ENCODE assay signal across 9 cellular contexts in the genomic region with DNA sequence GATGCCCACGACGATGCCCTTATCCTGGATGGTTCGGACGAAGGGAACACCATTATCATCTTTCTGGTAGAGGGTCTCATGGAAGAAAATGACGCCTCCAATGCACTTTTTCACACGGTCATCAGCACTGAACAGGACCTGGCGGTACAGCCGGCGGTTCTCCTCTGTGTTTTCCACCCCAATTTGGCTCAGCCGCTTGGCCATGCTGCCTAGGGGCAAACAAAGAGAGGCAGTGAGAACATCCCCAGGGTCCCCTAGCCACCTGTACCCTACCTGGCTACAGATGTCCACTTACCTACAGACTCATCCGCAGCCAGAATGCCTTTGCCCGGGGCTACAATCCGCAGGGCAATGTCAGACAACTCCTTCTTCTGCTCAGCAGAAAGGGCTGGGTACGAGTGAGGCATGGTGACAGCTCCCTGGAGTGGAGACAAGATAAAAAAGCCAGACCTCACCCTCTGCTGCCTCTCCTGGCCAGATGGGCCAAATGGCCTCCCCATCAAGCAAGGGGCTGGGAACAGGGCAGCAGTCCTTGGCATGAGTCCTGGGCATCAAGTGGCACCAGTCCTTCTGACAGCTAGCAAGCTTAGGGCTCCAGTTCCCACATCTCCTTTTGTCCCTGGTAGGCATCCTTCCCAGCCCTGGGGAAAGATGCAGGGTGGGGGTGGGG. TPM values are rescaled to one million over a fixed set of nuclear protein-coding genes. Genes with fewer than 3 reads are reported as not detected.
DNase-seq lines count a peak whose midpoint lies in the region; ATAC-seq and TF ChIP-seq lines count a peak whose summit lies in the region.
"Had no signal": no experiment of that assay in that cellular context is flagged by ENCODE, and none has a peak within 500 bp of the region (broad histone marks: within the 10 kb centered on the region; RNA-seq: fewer than 3 reads in every experiment).

No MANE protein-coding gene starts in this region.

- peak overlapping the region; percentile 79 for H3K27ac ChIP-seq in left ventricle myocardium inferior (replicated peaks)

- no peaks in the 10 kb centered on the region for H3K27me3 ChIP-seq in left ventricle myocardium inferior (ENCODE audit: low read depth)

- no peaks in the 10 kb centered on the region for H3K9me3 ChIP-seq in left ventricle myocardium inferior (replicated peaks)

- DNase-seq in 8988T (peak; percentile 41), GM10266 (ENCODE audit: extremely low spot score) (no peak), amygdala (lab: John Stamatoyannopoulos, UW) (peak in 44 of 56 donors; percentile 9 to 77 (median 43)), left ventricle myocardium inferior (peak; percentile 81), DMS114 treated with DMSO at 0.1 percent for 48 hours (lab: John Stamatoyannopoulos, UW; ENCODE audit: unreplicated experiment) (no peak), NCI-H2171 treated with DMSO at 0.1 percent for 48 hours (lab: John Stamatoyannopoulos, UW) (no peak), NOMO-1 treated with dmso at 0.1 percent for 144 hours (lab: John Stamatoyannopoulos, UW; ENCODE audit: unreplicated experiment) (no peak)

- peak overlapping the region; percentile 61 for H3K4me3 ChIP-seq in left ventricle myocardium inferior

- intact Hi-C loops in left ventricle myocardium inferior (cut with micrococcal nuclease), result no loop called here

- ATAC-seq in GM18517 (IDR thresholded peaks at IDR 0.05; ENCODE audit: unreplicated experiment), result no peak
- ATAC-seq: T-cell had no signal

- peaks cover 62% of the 10 kb centered on the region for H3K4me1 ChIP-seq in left ventricle myocardium inferior

- peak; percentile 32 for TF ChIP-seq CTCF in GM10266 (IDR thresholded peaks at IDR 0.05; ENCODE audit: control insufficient read depth, insufficient read depth, low read depth, missing control alignments)
- peak; percentile 55 for TF ChIP-seq CTCF in left ventricle myocardium inferior (IDR thresholded peaks at IDR 0.05; ENCODE audit: borderline replicate concordance)

- peaks cover 11% of the 10 kb centered on the region for H3K36me3 ChIP-seq in left ventricle myocardium inferior

RNA-seq across cellular contexts. Expression of a gene that starts 1.4 kb away (rescaled TPM):
- total RNA-seq in left ventricle myocardium inferior, result 329 TPM

RNA-seq across cellular contexts. Expression of a gene that starts 3.9 kb away (rescaled TPM):
- total RNA-seq in left ventricle myocardium inferior, result 38.2 TPM

RNA-seq across cellular contexts. Expression of a gene that starts 22.8 kb away (rescaled TPM):
- 22.5 TPM for total RNA-seq in left ventricle myocardium inferior

RNA-seq across cellular contexts. Expression of a gene that starts 23.6 kb away (rescaled TPM):
- total RNA-seq in left ventricle myocardium inferior, result 1.0 TPM

RNA-seq across cellular contexts. Expression of a gene that starts 38.7 kb away (rescaled TPM):
- total RNA-seq in left ventricle myocardium inferior, result 6.7 TPM

Comparison
In these comparisons a context has a peak if more than half of its experiments do, and no peak if none do; other contexts are left out.
1. DNase-seq: peak in 8988T (single experiment), amygdala (44 of 56) and left ventricle myocardium inferior (single experiment); none in GM10266 (single experiment), DMS114 treated with DMSO at 0.1 percent for 48 hours (single experiment), NCI-H2171 treated with DMSO at 0.1 percent for 48 hours (single experiment) and NOMO-1 treated with dmso at 0.1 percent for 144 hours (single experiment).